1 cellular context compared by ENCODE assay signal in genomic region chr5:131386779-131387178, GRCh38.
TF ChIP-seq lines count a peak whose summit lies in the region.

No MANE protein-coding gene starts in this region.

TF ChIP-seq in liver, 16 proteins besides CTCF, POLR2A, EP300 and RAD21 (continued from another document):
- TF ChIP-seq, protein P1, sequence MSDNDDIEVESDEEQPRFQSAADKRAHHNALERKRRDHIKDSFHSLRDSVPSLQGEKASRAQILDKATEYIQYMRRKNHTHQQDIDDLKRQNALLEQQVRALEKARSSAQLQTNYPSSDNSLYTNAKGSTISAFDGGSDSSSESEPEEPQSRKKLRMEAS (IDR thresholded peaks at IDR 0.05): peak; percentile 70
- peak in 1 of 2 donors; percentile 29 for TF ChIP-seq JUND (IDR thresholded peaks at IDR 0.05)
- peak; percentile 73 for TF ChIP-seq FOXA2 (IDR thresholded peaks at IDR 0.05)
- TF ChIP-seq TAF1 (conservative IDR thresholded peaks at IDR 0.05): no peak
